ENCODE assay signal across 1 cellular context in genomic region chr16:47625115-47625567, GRCh38.
TF ChIP-seq lines count a peak whose summit lies in the region.

No MANE protein-coding gene starts in this region.

TF ChIP-seq in K562, 482 proteins besides CTCF, POLR2A, EP300 and RAD21 (continued from another document and continues in another):
- TF ChIP-seq, protein P1, sequence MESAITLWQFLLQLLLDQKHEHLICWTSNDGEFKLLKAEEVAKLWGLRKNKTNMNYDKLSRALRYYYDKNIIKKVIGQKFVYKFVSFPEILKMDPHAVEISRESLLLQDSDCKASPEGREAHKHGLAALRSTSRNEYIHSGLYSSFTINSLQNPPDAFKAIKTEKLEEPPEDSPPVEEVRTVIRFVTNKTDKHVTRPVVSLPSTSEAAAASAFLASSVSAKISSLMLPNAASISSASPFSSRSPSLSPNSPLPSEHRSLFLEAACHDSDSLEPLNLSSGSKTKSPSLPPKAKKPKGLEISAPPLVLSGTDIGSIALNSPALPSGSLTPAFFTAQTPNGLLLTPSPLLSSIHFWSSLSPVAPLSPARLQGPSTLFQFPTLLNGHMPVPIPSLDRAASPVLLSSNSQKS (CRISPR knock-in tag; IDR thresholded peaks at IDR 0.05): no peak
- peak; percentile 63; the same call in 1 of the 2 replicates for TF ChIP-seq PML (IDR thresholded peaks at IDR 0.05; ENCODE audit: low read length)
- no peak for TF ChIP-seq ZNF124 (CRISPR knock-in tag; IDR thresholded peaks at IDR 0.05)
- TF ChIP-seq ZKSCAN1 (IDR thresholded peaks at IDR 0.05; ENCODE audit: low read depth, low read length): no peak
- TF ChIP-seq TEAD4 (IDR thresholded peaks at IDR 0.05; ENCODE audit: low read length): peak; percentile 86
- no peak for TF ChIP-seq TEAD4 (CRISPR knock-in tag; IDR thresholded peaks at IDR 0.05; ENCODE audit: borderline replicate concordance)
- no peak for TF ChIP-seq ZNF224 (CRISPR knock-in tag; IDR thresholded peaks at IDR 0.05)
- TF ChIP-seq PBX2 (CRISPR knock-in tag; IDR thresholded peaks at IDR 0.05; ENCODE audit: low read depth): no peak
- TF ChIP-seq PBX2 (tag; conservative IDR thresholded peaks at IDR 0.05; ENCODE audit: low read depth): peak; percentile 83
- no peak for TF ChIP-seq DACH1 (IDR thresholded peaks at IDR 0.05; ENCODE audit: partially characterized antibody)
- no peak for TF ChIP-seq KAT2B (IDR thresholded peaks at IDR 0.05; ENCODE audit: low read depth, low read length)
- TF ChIP-seq, protein P2, sequence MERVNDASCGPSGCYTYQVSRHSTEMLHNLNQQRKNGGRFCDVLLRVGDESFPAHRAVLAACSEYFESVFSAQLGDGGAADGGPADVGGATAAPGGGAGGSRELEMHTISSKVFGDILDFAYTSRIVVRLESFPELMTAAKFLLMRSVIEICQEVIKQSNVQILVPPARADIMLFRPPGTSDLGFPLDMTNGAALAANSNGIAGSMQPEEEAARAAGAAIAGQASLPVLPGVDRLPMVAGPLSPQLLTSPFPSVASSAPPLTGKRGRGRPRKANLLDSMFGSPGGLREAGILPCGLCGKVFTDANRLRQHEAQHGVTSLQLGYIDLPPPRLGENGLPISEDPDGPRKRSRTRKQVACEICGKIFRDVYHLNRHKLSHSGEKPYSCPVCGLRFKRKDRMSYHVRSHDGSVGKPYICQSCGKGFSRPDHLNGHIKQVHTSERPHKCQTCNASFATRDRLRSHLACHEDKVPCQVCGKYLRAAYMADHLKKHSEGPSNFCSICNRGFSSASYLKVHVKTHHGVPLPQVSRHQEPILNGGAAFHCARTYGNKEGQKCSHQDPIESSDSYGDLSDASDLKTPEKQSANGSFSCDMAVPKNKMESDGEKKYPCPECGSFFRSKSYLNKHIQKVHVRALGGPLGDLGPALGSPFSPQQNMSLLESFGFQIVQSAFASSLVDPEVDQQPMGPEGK (CRISPR knock-in tag; IDR thresholded peaks at IDR 0.05; ENCODE audit: borderline replicate concordance): no peak
- TF ChIP-seq XRCC3 (IDR thresholded peaks at IDR 0.05): no peak
- no peak for TF ChIP-seq ESRRA (IDR thresholded peaks at IDR 0.05; ENCODE audit: borderline replicate concordance, low read depth)
- peak; percentile 75 for TF ChIP-seq POLR2AphosphoS5 (IDR thresholded peaks at IDR 0.05; ENCODE audit: control insufficient read depth, insufficient read depth, low read depth, low read length)
- TF ChIP-seq, protein P3, sequence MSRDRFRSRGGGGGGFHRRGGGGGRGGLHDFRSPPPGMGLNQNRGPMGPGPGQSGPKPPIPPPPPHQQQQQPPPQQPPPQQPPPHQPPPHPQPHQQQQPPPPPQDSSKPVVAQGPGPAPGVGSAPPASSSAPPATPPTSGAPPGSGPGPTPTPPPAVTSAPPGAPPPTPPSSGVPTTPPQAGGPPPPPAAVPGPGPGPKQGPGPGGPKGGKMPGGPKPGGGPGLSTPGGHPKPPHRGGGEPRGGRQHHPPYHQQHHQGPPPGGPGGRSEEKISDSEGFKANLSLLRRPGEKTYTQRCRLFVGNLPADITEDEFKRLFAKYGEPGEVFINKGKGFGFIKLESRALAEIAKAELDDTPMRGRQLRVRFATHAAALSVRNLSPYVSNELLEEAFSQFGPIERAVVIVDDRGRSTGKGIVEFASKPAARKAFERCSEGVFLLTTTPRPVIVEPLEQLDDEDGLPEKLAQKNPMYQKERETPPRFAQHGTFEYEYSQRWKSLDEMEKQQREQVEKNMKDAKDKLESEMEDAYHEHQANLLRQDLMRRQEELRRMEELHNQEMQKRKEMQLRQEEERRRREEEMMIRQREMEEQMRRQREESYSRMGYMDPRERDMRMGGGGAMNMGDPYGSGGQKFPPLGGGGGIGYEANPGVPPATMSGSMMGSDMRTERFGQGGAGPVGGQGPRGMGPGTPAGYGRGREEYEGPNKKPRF (IDR thresholded peaks at IDR 0.05; ENCODE audit: low read depth, low read length): no peak
- TF ChIP-seq ZNF586 (CRISPR knock-in tag; conservative IDR thresholded peaks at IDR 0.05): no peak
- no peak for TF ChIP-seq KAT8 (IDR thresholded peaks at IDR 0.05; ENCODE audit: low read depth)
- TF ChIP-seq, protein P4, sequence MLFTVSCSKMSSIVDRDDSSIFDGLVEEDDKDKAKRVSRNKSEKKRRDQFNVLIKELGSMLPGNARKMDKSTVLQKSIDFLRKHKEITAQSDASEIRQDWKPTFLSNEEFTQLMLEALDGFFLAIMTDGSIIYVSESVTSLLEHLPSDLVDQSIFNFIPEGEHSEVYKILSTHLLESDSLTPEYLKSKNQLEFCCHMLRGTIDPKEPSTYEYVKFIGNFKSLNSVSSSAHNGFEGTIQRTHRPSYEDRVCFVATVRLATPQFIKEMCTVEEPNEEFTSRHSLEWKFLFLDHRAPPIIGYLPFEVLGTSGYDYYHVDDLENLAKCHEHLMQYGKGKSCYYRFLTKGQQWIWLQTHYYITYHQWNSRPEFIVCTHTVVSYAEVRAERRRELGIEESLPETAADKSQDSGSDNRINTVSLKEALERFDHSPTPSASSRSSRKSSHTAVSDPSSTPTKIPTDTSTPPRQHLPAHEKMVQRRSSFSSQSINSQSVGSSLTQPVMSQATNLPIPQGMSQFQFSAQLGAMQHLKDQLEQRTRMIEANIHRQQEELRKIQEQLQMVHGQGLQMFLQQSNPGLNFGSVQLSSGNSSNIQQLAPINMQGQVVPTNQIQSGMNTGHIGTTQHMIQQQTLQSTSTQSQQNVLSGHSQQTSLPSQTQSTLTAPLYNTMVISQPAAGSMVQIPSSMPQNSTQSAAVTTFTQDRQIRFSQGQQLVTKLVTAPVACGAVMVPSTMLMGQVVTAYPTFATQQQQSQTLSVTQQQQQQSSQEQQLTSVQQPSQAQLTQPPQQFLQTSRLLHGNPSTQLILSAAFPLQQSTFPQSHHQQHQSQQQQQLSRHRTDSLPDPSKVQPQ (CRISPR knock-in tag; IDR thresholded peaks at IDR 0.05; ENCODE audit: borderline replicate concordance): no peak
- TF ChIP-seq CREB5 (CRISPR knock-in tag; IDR thresholded peaks at IDR 0.05): no peak
- TF ChIP-seq, protein P5, sequence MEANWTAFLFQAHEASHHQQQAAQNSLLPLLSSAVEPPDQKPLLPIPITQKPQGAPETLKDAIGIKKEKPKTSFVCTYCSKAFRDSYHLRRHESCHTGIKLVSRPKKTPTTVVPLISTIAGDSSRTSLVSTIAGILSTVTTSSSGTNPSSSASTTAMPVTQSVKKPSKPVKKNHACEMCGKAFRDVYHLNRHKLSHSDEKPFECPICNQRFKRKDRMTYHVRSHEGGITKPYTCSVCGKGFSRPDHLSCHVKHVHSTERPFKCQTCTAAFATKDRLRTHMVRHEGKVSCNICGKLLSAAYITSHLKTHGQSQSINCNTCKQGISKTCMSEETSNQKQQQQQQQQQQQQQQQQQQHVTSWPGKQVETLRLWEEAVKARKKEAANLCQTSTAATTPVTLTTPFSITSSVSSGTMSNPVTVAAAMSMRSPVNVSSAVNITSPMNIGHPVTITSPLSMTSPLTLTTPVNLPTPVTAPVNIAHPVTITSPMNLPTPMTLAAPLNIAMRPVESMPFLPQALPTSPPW (CRISPR knock-in tag; IDR thresholded peaks at IDR 0.05): no peak
- TF ChIP-seq SIRT6 (IDR thresholded peaks at IDR 0.05; ENCODE audit: low read depth, low read length): no peak
- no peak for TF ChIP-seq ZNF24 (IDR thresholded peaks at IDR 0.05)
- TF ChIP-seq ZBTB17 (CRISPR knock-in tag; IDR thresholded peaks at IDR 0.05): 0 out of 2 replicates have a peak, but pooled peaks have one; percentile 32
- peak; percentile 82 for TF ChIP-seq SMARCE1 (IDR thresholded peaks at IDR 0.05)
- peak; percentile 69 for TF ChIP-seq SOX6 (IDR thresholded peaks at IDR 0.05)
- no peak for TF ChIP-seq PHF20 (IDR thresholded peaks at IDR 0.05; ENCODE audit: partially characterized antibody)
- no peak for TF ChIP-seq ZNF740 (CRISPR knock-in tag; IDR thresholded peaks at IDR 0.05)
- TF ChIP-seq ZNF740 (tag; IDR thresholded peaks at IDR 0.05): no peak
- TF ChIP-seq MAFF (IDR thresholded peaks at IDR 0.05; ENCODE audit: low read length): peak; percentile 46; the same call in 1 of the 2 replicates
- no peak for TF ChIP-seq ZNF174 (CRISPR knock-in tag; IDR thresholded peaks at IDR 0.05)
- TF ChIP-seq CTCFL (IDR thresholded peaks at IDR 0.05; ENCODE audit: borderline replicate concordance, insufficient read depth, low read depth, low read length, poor library complexity, severe bottlenecking): no peak
- TF ChIP-seq THAP12 (CRISPR knock-in tag; IDR thresholded peaks at IDR 0.05): no peak
- no peak for TF ChIP-seq ZNF184 (CRISPR knock-in tag; IDR thresholded peaks at IDR 0.05)
- no peak for TF ChIP-seq ILK (tag; IDR thresholded peaks at IDR 0.05; ENCODE audit: borderline replicate concordance, low read depth)
- TF ChIP-seq KHSRP (IDR thresholded peaks at IDR 0.05): no peak
- 0 out of 4 replicates have a peak, but pooled peaks of 1 of the 2 experiments have one; percentile 11 for TF ChIP-seq NONO (IDR thresholded peaks at IDR 0.05; ENCODE audit: low read depth in 2 of 2, low read length in 1 of 2)
- TF ChIP-seq IRF1 (CRISPR knock-in tag; IDR thresholded peaks at IDR 0.05; ENCODE audit: borderline replicate concordance): no peak
- TF ChIP-seq ATF4 (CRISPR knock-in tag; IDR thresholded peaks at IDR 0.05): no peak
